In genomic region chr21:41167348-41168342, GRCh38 we compare ENCODE assay signal across 8 cellular contexts. TPM values are rescaled to one million over a fixed set of nuclear protein-coding genes. Genes with fewer than 3 reads are reported as not detected.
DNase-seq lines count a peak whose midpoint lies in the region; ATAC-seq and TF ChIP-seq lines count a peak whose summit lies in the region.

Gene BACE2, plus strand, starts transcription at chr21:41168160. Its CDS starts 104 bp downstream, at chr21:41168264.

- no peaks in the 10 kb centered on the region for H3K36me3 Mint-ChIP-seq in CD4-positive, alpha-beta memory T cell
- H3K36me3 Mint-ChIP-seq in activated naive CD4-positive, alpha-beta T cell treated with anti-CD3 and anti-CD28 coated beads, Interleukin-2, amount 10 ng/mL, durations not matched to agents 7 days and 5 days, result no peaks in the 10 kb centered on the region
- H3K36me3 Mint-ChIP-seq in neural crest cell (ENCODE audit: low read depth), result no peaks in the 10 kb centered on the region

- H3K4me1 ChIP-seq in CD4-positive, alpha-beta memory T cell (ENCODE audit: insufficient read depth, low read length), result peaks cover 9% of the 10 kb centered on the region
- H3K4me1 ChIP-seq in gastroesophageal sphincter, result peaks cover 0 to 43% (median 11%) of the 10 kb centered on the region in 3 donors
- peaks cover 0 to 41% (median 26%) of the 10 kb centered on the region in 4 donors for H3K4me1 ChIP-seq in tibial artery

- H3K4me3 Mint-ChIP-seq in CD4-positive, alpha-beta memory T cell, result peak within 1 kb of the TSS; percentile 39 to 84 (median 66)
- H3K4me3 Mint-ChIP-seq in activated naive CD4-positive, alpha-beta T cell treated with anti-CD3 and anti-CD28 coated beads, Interleukin-2, amount 10 ng/mL, durations not matched to agents 7 days and 5 days, result peak within 1 kb of the TSS; percentile 73
- peak within 1 kb of the TSS; percentile 94 for H3K4me3 Mint-ChIP-seq in neural crest cell

- no peak for TF ChIP-seq EP300 in gastroesophageal sphincter (IDR thresholded peaks at IDR 0.05)

- H3K4me1 Mint-ChIP-seq in CD4-positive, alpha-beta memory T cell, result peaks cover 6 to 23% (median 10%) of the 10 kb centered on the region in 4 donors
- peaks cover 5% of the 10 kb centered on the region for H3K4me1 Mint-ChIP-seq in activated naive CD4-positive, alpha-beta T cell treated with anti-CD3 and anti-CD28 coated beads, Interleukin-2, amount 10 ng/mL, durations not matched to agents 7 days and 5 days
- H3K4me1 Mint-ChIP-seq in neural crest cell, result peaks cover 39% of the 10 kb centered on the region

- H3K27ac Mint-ChIP-seq in CD4-positive, alpha-beta memory T cell, result no peak within 1 kb of the TSS
- H3K27ac Mint-ChIP-seq in activated naive CD4-positive, alpha-beta T cell treated with anti-CD3 and anti-CD28 coated beads, Interleukin-2, amount 10 ng/mL, durations not matched to agents 7 days and 5 days, result no peak within 1 kb of the TSS
- H3K27ac Mint-ChIP-seq in neural crest cell (ENCODE audit: unreplicated experiment), result peak within 1 kb of the TSS; percentile 55

- DNase-seq in CD4-positive, alpha-beta memory T cell, result peak in 4 of 5 donors; percentile 5 to 18 (median 9)
- peak; percentile 18 for DNase-seq in NCI-H748 treated with DMSO at 0.1 percent for 48 hours (lab: John Stamatoyannopoulos, UW)
- peak; percentile 75 for DNase-seq in activated naive CD4-positive, alpha-beta T cell treated with anti-CD3 and anti-CD28 coated beads, Interleukin-2, amount 10 ng/mL, durations not matched to agents 7 days and 5 days
- DNase-seq in neural crest cell (ENCODE audit: low read depth, low spot score), result peak; percentile 61
- DNase-seq in tibial artery, result peak; percentile 81 to 93
- no peak for DNase-seq in activated gamma-delta T cell (lab: John Stamatoyannopoulos, UW)

- no peaks in the 10 kb centered on the region for H3K9me3 Mint-ChIP-seq in CD4-positive, alpha-beta memory T cell
- H3K9me3 Mint-ChIP-seq in activated naive CD4-positive, alpha-beta T cell treated with anti-CD3 and anti-CD28 coated beads, Interleukin-2, amount 10 ng/mL, durations not matched to agents 7 days and 5 days, result no peaks in the 10 kb centered on the region
- H3K9me3 Mint-ChIP-seq in neural crest cell, result no peaks in the 10 kb centered on the region

- 0% methylated on average over 7 of the region's 111 CpGs; no CpG with 5 or more reads in 1 of the 2 donors for WGBS in gastroesophageal sphincter (ENCODE audit: low coverage in 1 of 2), 2 donors

- peaks cover 40 to 46% of the 10 kb centered on the region in 2 donors for H3K27me3 Mint-ChIP-seq in CD4-positive, alpha-beta memory T cell
- H3K27me3 Mint-ChIP-seq in activated naive CD4-positive, alpha-beta T cell treated with anti-CD3 and anti-CD28 coated beads, Interleukin-2, amount 10 ng/mL, durations not matched to agents 7 days and 5 days, result peaks cover 83% of the 10 kb centered on the region
- H3K27me3 Mint-ChIP-seq in neural crest cell (ENCODE audit: low read depth), result peaks cover 40% of the 10 kb centered on the region

- no peaks in the 10 kb centered on the region for H3K9me3 ChIP-seq in CD4-positive, alpha-beta memory T cell (ENCODE audit: control insufficient read depth in 1 of 2, low read length in 2 of 2)
- no peaks in the 10 kb centered on the region for H3K9me3 ChIP-seq in gastroesophageal sphincter
- no peaks in the 10 kb centered on the region for H3K9me3 ChIP-seq in tibial artery

- H3K27ac ChIP-seq in CD4-positive, alpha-beta memory T cell (ENCODE audit: low read depth, low read length), result no peak within 1 kb of the TSS
- H3K27ac ChIP-seq in gastroesophageal sphincter (peak within 1 kb of the TSS; percentile 71 to 99 (median 96)), tibial artery (peak within 1 kb of the TSS; percentile 96 to 99)

- ATAC-seq in GM21786 (IDR thresholded peaks at IDR 0.05; ENCODE audit: unreplicated experiment) (peak; percentile 67), gastroesophageal sphincter (peak; percentile 90)

- TF ChIP-seq POLR2A in gastroesophageal sphincter (IDR thresholded peaks at IDR 0.05), result peak; percentile 40 to 50

- CTCF ChIA-PET in CD4-positive, alpha-beta memory T cell (lab: Charles Lee; ENCODE audit: partially characterized antibody), result no interaction called here
- CTCF ChIA-PET in activated naive CD4-positive, alpha-beta T cell treated with anti-CD3 and anti-CD28 coated beads, Interleukin-2, amount 10 ng/mL, durations not matched to agents 7 days and 5 days (lab: Charles Lee), result interaction anchor here (1.1 to 1.2 kb wide), 2 partner anchors 116 to 413 kb away, joined by 3 read pairs; no protein-coding TSS in a partner anchor

- intact Hi-C loops in CD4-positive, alpha-beta memory T cell (cut with micrococcal nuclease), result no loop called here
- intact Hi-C loops in tibial artery (cut with DNase I; ENCODE audit: low total_unique reads), result no loop called here

- no peak within 1 kb of the TSS for H3K4me3 ChIP-seq in CD4-positive, alpha-beta memory T cell (ENCODE audit: low read length in 2 of 2)
- H3K4me3 ChIP-seq in gastroesophageal sphincter, result peak within 1 kb of the TSS; percentile 61 to 91
- peak within 1 kb of the TSS; percentile 87 to 94 for H3K4me3 ChIP-seq in tibial artery

- peaks cover 12% of the 10 kb centered on the region for H3K27me3 ChIP-seq in CD4-positive, alpha-beta memory T cell (ENCODE audit: insufficient read depth, low read length)
- H3K27me3 ChIP-seq in gastroesophageal sphincter, result no peaks in the 10 kb centered on the region
- no peaks in the 10 kb centered on the region for H3K27me3 ChIP-seq in tibial artery

- TF ChIP-seq CTCF in gastroesophageal sphincter (IDR thresholded peaks at IDR 0.05) (peak; percentile 46 to 89 (median 82)), neural crest cell (conservative IDR thresholded peaks at IDR 0.05) (peak; percentile 70), tibial artery (IDR thresholded peaks at IDR 0.05) (peak; percentile 63 to 81)

- POLR2A ChIA-PET in CD4-positive, alpha-beta memory T cell (lab: Charles Lee; ENCODE audit: partially characterized antibody), result no interaction called here

- H3K36me3 ChIP-seq in CD4-positive, alpha-beta memory T cell (ENCODE audit: insufficient read depth, low read length), result no peaks in the 10 kb centered on the region
- H3K36me3 ChIP-seq in gastroesophageal sphincter (no peaks in the 10 kb centered on the region), tibial artery (no peaks in the 10 kb centered on the region)

RNA-seq across cellular contexts. Expression of gene BACE2, which starts in this region (rescaled TPM):
- not detected for total RNA-seq in CD4-positive, alpha-beta memory T cell
- polyA plus RNA-seq in CD4-positive, alpha-beta memory T cell, result under 1 TPM; 0.10 to 0.52 TPM
- total RNA-seq in gastroesophageal sphincter (10 to 100 TPM; 31.9 to 63.4 (median 50.0) TPM), neural crest cell (16.9 and 17.4 TPM in 2 replicates)

Comparison
In these comparisons a context has a peak if more than half of its experiments do, and no peak if none do; other contexts are left out.
1. RNA of gene BACE2 (total RNA-seq): 31.9 to 63.4 TPM in gastroesophageal sphincter and 16.9 to 17.4 TPM in neural crest cell; not detected in CD4-positive, alpha-beta memory T cell; every median in the first group is over 10 times any median in the second.
2. Peak in DNase-seq in CD4-positive, alpha-beta memory T cell; RNA of the gene not detected or under 1 TPM.
3. H3K4me3 ChIP-seq: peak in gastroesophageal sphincter (2 of 2) and tibial artery (2 of 2); none in CD4-positive, alpha-beta memory T cell (0 of 2).
4. Peak in every context shown above with its lines, with median percentiles within 50 percentile points of each other: H3K4me3 Mint-ChIP-seq and CTCF ChIP-seq.